Comparison of ENCODE assay signal across 16 cellular contexts in the genomic region with DNA sequence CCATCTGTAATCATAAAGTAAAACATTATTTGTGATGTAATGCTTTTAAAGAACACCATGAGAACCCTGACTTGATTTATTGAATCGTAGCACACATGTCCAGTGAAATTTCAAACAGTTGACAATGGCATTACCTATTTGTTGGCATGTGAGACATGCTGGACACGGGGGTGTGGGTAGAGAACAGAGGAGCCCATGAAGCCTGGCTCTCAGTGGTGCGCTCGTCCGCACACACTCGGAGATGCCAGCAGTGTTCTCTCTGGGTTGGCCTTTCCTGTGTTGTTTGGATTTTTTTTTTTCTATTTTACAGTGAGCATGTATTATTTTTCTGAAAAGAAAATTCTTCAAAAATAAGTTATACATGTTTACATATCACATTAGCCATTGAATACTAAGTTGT.
DNase-seq lines count a peak whose midpoint lies in the region; ATAC-seq, FAIRE-seq and TF ChIP-seq lines count a peak whose summit lies in the region.
"Had no signal": no experiment of that assay in that cellular context is flagged by ENCODE, and none has a peak within 500 bp of the region (broad histone marks: within the 10 kb centered on the region; RNA-seq: fewer than 3 reads in every experiment).

No MANE protein-coding gene starts in this region.

- TF ChIP-seq RAD21 in HepG2 (CRISPR knock-in tag; IDR thresholded peaks at IDR 0.05), result no peak

- peaks cover 30% of the 10 kb centered on the region for H3K36me3 Mint-ChIP-seq in CD4-positive, CD25-positive, alpha-beta regulatory T cell
- peaks cover 18% of the 10 kb centered on the region for H3K36me3 Mint-ChIP-seq in activated T-helper 1 cell treated with anti-CD3 and anti-CD28 coated beads, Interleukin-12 subunit alpha, Interleukin-12 subunit beta, Interleukin-2, Interleukin-4 antibody, amounts not matched to agents 30 ng/mL and 10 ng/mL and 1 ng/mL, durations not matched to agents 14 hours and 24 hours and 36 hours (ENCODE audit: low read depth)
- H3K36me3 Mint-ChIP-seq in natural killer cell, result no peaks in the 10 kb centered on the region

- H3K4me3 Mint-ChIP-seq in CD4-positive, CD25-positive, alpha-beta regulatory T cell, result peak overlapping the region; percentile 22 to 88 (median 60)
- peak overlapping the region; percentile 67 for H3K4me3 Mint-ChIP-seq in activated T-helper 1 cell treated with anti-CD3 and anti-CD28 coated beads, Interleukin-12 subunit alpha, Interleukin-12 subunit beta, Interleukin-2, Interleukin-4 antibody, amounts not matched to agents 30 ng/mL and 10 ng/mL and 1 ng/mL, durations not matched to agents 14 hours and 24 hours and 36 hours
- H3K4me3 Mint-ChIP-seq in natural killer cell, result peak overlapping the region; percentile 58

- no TSS peak for BruUV-seq in HepG2 (replicated peaks; lab: Mats Ljungman, UMichigan)

- in situ Hi-C loops in HepG2 (cut with HindIII; ENCODE audit: extremely low pct_ligation_motif_present, low pct_unique_long_range_greater_than_20kb), result no loop called here

- H3K27ac ChIP-seq in CD4-positive, CD25-positive, alpha-beta regulatory T cell (ENCODE audit: insufficient read depth, low read length, poor library complexity, severe bottlenecking), result peak overlapping the region; percentile 65
- H3K27ac ChIP-seq in DOHH2 (ENCODE audit: low read depth, low read length) (peak overlapping the region; percentile 91), HepG2 (ENCODE audit: extremely low read length, insufficient read depth, low read length) (no peak overlapping the region)
- H3K27ac ChIP-seq: coronary artery, prostate gland had no signal

- H3K9me3 Mint-ChIP-seq in CD4-positive, CD25-positive, alpha-beta regulatory T cell, result peaks cover 0 to 2% (median 0%) of the 10 kb centered on the region in 7 donors
- H3K9me3 Mint-ChIP-seq in activated T-helper 1 cell treated with anti-CD3 and anti-CD28 coated beads, Interleukin-12 subunit alpha, Interleukin-12 subunit beta, Interleukin-2, Interleukin-4 antibody, amounts not matched to agents 30 ng/mL and 10 ng/mL and 1 ng/mL, durations not matched to agents 14 hours and 24 hours and 36 hours, result no peaks in the 10 kb centered on the region
- H3K9me3 Mint-ChIP-seq in natural killer cell, result no peaks in the 10 kb centered on the region

- no peaks in the 10 kb centered on the region for H3K27me3 ChIP-seq in CD4-positive, CD25-positive, alpha-beta regulatory T cell (ENCODE audit: control insufficient read depth, insufficient read depth, low read length)
- H3K27me3 ChIP-seq in DOHH2 (ENCODE audit: control insufficient read depth, low read length), result no peaks in the 10 kb centered on the region
- no peaks in the 10 kb centered on the region for H3K27me3 ChIP-seq in HepG2 (ENCODE audit: control insufficient read depth in 1 of 2, insufficient read depth in 2 of 2, low read length in 2 of 2)
- H3K27me3 ChIP-seq: esophagus muscularis mucosa, transverse colon had no signal

- H2AFZ ChIP-seq in HepG2 (ENCODE audit: low read length), result no peak overlapping the region

- H3K79me2 ChIP-seq in DOHH2 (ENCODE audit: control insufficient read depth, low read length) (peaks cover 93% of the 10 kb centered on the region), HepG2 (ENCODE audit: insufficient read depth, low read length) (peaks cover 24% of the 10 kb centered on the region)

- peaks cover 77% of the 10 kb centered on the region for H3K4me1 ChIP-seq in CD4-positive, CD25-positive, alpha-beta regulatory T cell (ENCODE audit: control insufficient read depth, insufficient read depth, low read length, poor library complexity, severe bottlenecking)
- H3K4me1 ChIP-seq in DOHH2 (ENCODE audit: control insufficient read depth, low read length) (peaks cover 100% of the 10 kb centered on the region), HepG2 (ENCODE audit: insufficient read depth, low read length) (no peaks in the 10 kb centered on the region)

- H4K20me1 ChIP-seq in DOHH2 (ENCODE audit: control insufficient read depth, insufficient read depth, low read depth, low read length), result peaks cover 3% of the 10 kb centered on the region; the same call in 1 of the 2 replicates
- peaks cover 12% of the 10 kb centered on the region; the same call in 1 of the 2 replicates for H4K20me1 ChIP-seq in HepG2 (ENCODE audit: insufficient read depth, low read length)

- POLR2A ChIA-PET in HepG2 (lab: Yijun Ruan, JAX), result no interaction called here

- FAIRE-seq in HepG2 (lab: Jason Lieb, UNC), result no peak

- peaks cover 62% of the 10 kb centered on the region for H3F3A ChIP-seq in DOHH2 (ENCODE audit: control insufficient read depth, insufficient read depth)

- peaks cover 20% of the 10 kb centered on the region for H3K36me3 ChIP-seq in CD4-positive, CD25-positive, alpha-beta regulatory T cell (ENCODE audit: control insufficient read depth, insufficient read depth, low read length)
- H3K36me3 ChIP-seq in DOHH2 (ENCODE audit: control insufficient read depth, low read length), result peaks cover 31% of the 10 kb centered on the region
- peaks cover 4 to 15% of the 10 kb centered on the region in 2 experiments; a peak in 1 of 5 replicates for H3K36me3 ChIP-seq in HepG2 (replicated peaks in 1 of 2; ENCODE audit: control insufficient read depth in 1 of 2, insufficient read depth in 2 of 2, low read length in 2 of 2)
- H3K36me3 ChIP-seq: prostate gland, transverse colon had no signal

- intact Hi-C loops in activated T-helper 1 cell treated with anti-CD3 and anti-CD28 coated beads, Interleukin-12 subunit alpha, Interleukin-12 subunit beta, Interleukin-2, Interleukin-4 antibody, amounts not matched to agents 30 ng/mL and 10 ng/mL and 1 ng/mL, durations not matched to agents 14 hours and 24 hours and 36 hours (cut with micrococcal nuclease), result loop anchor here (2.0 to 5.0 kb wide), 2 partner anchors 15 to 38 kb away; no protein-coding TSS in a partner anchor
- intact Hi-C loops in natural killer cell (cut with micrococcal nuclease) (loop anchor here (5.0 kb wide), 1 partner anchor 38 kb away; no protein-coding TSS in a partner anchor), HepG2 (cut with micrococcal nuclease; ENCODE audit: unreplicated experiment) (no loop called here)

- H3K27ac Mint-ChIP-seq in CD4-positive, CD25-positive, alpha-beta regulatory T cell, result peak overlapping the region; percentile 86 to 98 (median 91)
- H3K27ac Mint-ChIP-seq in activated T-helper 1 cell treated with anti-CD3 and anti-CD28 coated beads, Interleukin-12 subunit alpha, Interleukin-12 subunit beta, Interleukin-2, Interleukin-4 antibody, amounts not matched to agents 30 ng/mL and 10 ng/mL and 1 ng/mL, durations not matched to agents 14 hours and 24 hours and 36 hours, result peak overlapping the region; percentile 86
- H3K27ac Mint-ChIP-seq in natural killer cell, result peak overlapping the region; percentile 70 to 97

- H3K9me2 ChIP-seq in DOHH2 (replicated peaks; ENCODE audit: control insufficient read depth, low read length), result no peaks in the 10 kb centered on the region

- TF ChIP-seq EP300 in HepG2 (IDR thresholded peaks at IDR 0.05; ENCODE audit: low read depth in 2 of 2, low read length in 2 of 2) (no peak), HepG2 (CRISPR knock-in tag; IDR thresholded peaks at IDR 0.05; ENCODE audit: borderline replicate concordance) (no peak)

- H3K4me3 ChIP-seq in CD4-positive, CD25-positive, alpha-beta regulatory T cell (ENCODE audit: low read depth, low read length), result peak overlapping the region; percentile 29
- peak overlapping the region; percentile 55 for H3K4me3 ChIP-seq in DOHH2 (ENCODE audit: low read length)
- H3K4me3 ChIP-seq in HepG2 (replicated peaks in 1 of 3; ENCODE audit: insufficient read depth in 1 of 3, low read depth in 2 of 3, low read length in 3 of 3), result no peak overlapping the region
- H3K4me3 ChIP-seq: coronary artery, esophagus muscularis mucosa, prostate gland, transverse colon had no signal

- CTCF ChIA-PET in HepG2 (lab: Yijun Ruan, JAX; ENCODE audit: low intra/inter-chr PET ratio, low total read pairs), result no interaction called here

- TF ChIP-seq CTCF in DOHH2 (IDR thresholded peaks at IDR 0.05; ENCODE audit: low read depth, low read length, poor library complexity, severe bottlenecking), result no peak
- TF ChIP-seq CTCF in natural killer cell (IDR thresholded peaks at IDR 0.05), result no peak
- TF ChIP-seq CTCF in HepG2 (CRISPR knock-in tag; IDR thresholded peaks at IDR 0.05), result no peak

- no peak for TF ChIP-seq POLR2A in HepG2 (IDR thresholded peaks at IDR 0.05; ENCODE audit: insufficient read depth in 1 of 2, low read depth in 2 of 2, low read length in 2 of 2)

- peak overlapping the region; percentile 85 for H3K4me2 ChIP-seq in DOHH2 (ENCODE audit: low read length)
- no peak overlapping the region for H3K4me2 ChIP-seq in HepG2 (ENCODE audit: low read depth, low read length)

- WGBS in HepG2 (ENCODE audit: low lambda C conversion rate), result over 99% methylated on average over 6 of the region's 6 CpGs

- no peak for ATAC-seq in CD4-positive, CD25-positive, alpha-beta regulatory T cell (ENCODE audit: low read depth in 2 of 2)
- ATAC-seq in natural killer cell (no peak), GM19452 (IDR thresholded peaks at IDR 0.05; ENCODE audit: unreplicated experiment) (no peak), HepG2 (no peak), HG02938 (IDR thresholded peaks at IDR 0.05; ENCODE audit: unreplicated experiment) (no peak)

- H3K4me1 Mint-ChIP-seq in CD4-positive, CD25-positive, alpha-beta regulatory T cell, result peaks cover 60 to 99% (median 80%) of the 10 kb centered on the region in 4 donors
- peaks cover 82% of the 10 kb centered on the region for H3K4me1 Mint-ChIP-seq in activated T-helper 1 cell treated with anti-CD3 and anti-CD28 coated beads, Interleukin-12 subunit alpha, Interleukin-12 subunit beta, Interleukin-2, Interleukin-4 antibody, amounts not matched to agents 30 ng/mL and 10 ng/mL and 1 ng/mL, durations not matched to agents 14 hours and 24 hours and 36 hours (ENCODE audit: low read depth)
- H3K4me1 Mint-ChIP-seq in natural killer cell, result peaks cover 84 to 86% of the 10 kb centered on the region in 2 donors

- no peak overlapping the region for H3K9ac ChIP-seq in HepG2 (ENCODE audit: insufficient read depth, low read depth, low read length)

- H3K27me3 Mint-ChIP-seq in CD4-positive, CD25-positive, alpha-beta regulatory T cell, result no peaks in the 10 kb centered on the region
- no peaks in the 10 kb centered on the region for H3K27me3 Mint-ChIP-seq in activated T-helper 1 cell treated with anti-CD3 and anti-CD28 coated beads, Interleukin-12 subunit alpha, Interleukin-12 subunit beta, Interleukin-2, Interleukin-4 antibody, amounts not matched to agents 30 ng/mL and 10 ng/mL and 1 ng/mL, durations not matched to agents 14 hours and 24 hours and 36 hours (ENCODE audit: insufficient read depth)
- H3K27me3 Mint-ChIP-seq in natural killer cell (ENCODE audit: low read depth in 2 of 2), result no peaks in the 10 kb centered on the region

- no peak for DNase-seq in CD4-positive, CD25-positive, alpha-beta regulatory T cell
- DNase-seq in activated T-helper 1 cell treated with anti-CD3 and anti-CD28 coated beads, Interleukin-12 subunit alpha, Interleukin-12 subunit beta, Interleukin-2, Interleukin-4 antibody, amounts not matched to agents 30 ng/mL and 10 ng/mL and 1 ng/mL, durations not matched to agents 14 hours and 24 hours and 36 hours (ENCODE audit: low spot score), result no peak
- DNase-seq in natural killer cell (no peak), HepG2 (ENCODE audit: low spot score) (no peak)
- DNase-seq: anterior cingulate cortex, GDM1, NCI-H1048, NCI-H82, SHP77 had no signal

- H3K9me3 ChIP-seq in CD4-positive, CD25-positive, alpha-beta regulatory T cell (ENCODE audit: control insufficient read depth in 2 of 2, low read length in 2 of 2), result no peaks in the 10 kb centered on the region
- H3K9me3 ChIP-seq in DOHH2 (ENCODE audit: control insufficient read depth, insufficient read depth, low read length) (no peaks in the 10 kb centered on the region), HepG2 (ENCODE audit: low read length) (no peaks in the 10 kb centered on the region)
- H3K9me3 ChIP-seq: esophagus muscularis mucosa, prostate gland, transverse colon had no signal

Comparison
In these comparisons a context has a peak if more than half of its experiments do, and no peak if none do; other contexts are left out.
1. H3K4me3 ChIP-seq: peak in CD4-positive, CD25-positive, alpha-beta regulatory T cell (single experiment) and DOHH2 (single experiment); none in HepG2 (0 of 3).
2. Peak in every context shown above with its lines, with median percentiles within 50 percentile points of each other: H3K27ac Mint-ChIP-seq and H3K4me3 Mint-ChIP-seq.